Comparison of ENCODE assay signal across 1 cellular context in the genomic region with DNA sequence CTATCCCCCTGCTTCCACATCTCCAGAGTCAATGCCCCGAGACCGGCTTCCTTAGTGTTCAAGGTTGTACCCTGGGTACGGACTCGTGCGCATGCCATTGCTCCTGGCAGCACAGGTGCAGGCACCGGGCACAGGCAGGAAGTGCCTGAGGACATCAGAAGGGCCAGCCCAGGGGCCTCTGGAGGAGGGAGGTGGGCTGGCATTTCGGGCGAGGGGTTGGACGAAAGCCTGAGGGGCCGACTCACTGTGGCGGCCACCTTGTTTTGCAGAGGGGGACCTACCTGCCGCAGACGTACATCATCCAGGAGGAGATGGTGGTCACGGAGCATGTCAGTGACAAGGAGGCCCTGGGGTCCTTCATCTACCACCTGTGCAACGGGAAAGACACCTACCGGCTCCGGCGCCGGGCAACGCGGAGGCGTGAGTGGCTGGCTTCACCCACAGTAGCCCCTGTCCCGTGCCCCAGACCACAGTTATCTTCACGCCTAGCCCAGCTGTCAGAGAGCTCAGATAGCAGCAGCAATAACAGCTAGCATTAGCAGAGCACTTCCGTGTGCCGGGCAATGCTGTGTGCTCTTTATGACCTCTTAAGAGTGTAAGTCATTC.
TF ChIP-seq lines count a peak whose summit lies in the region.

No MANE protein-coding gene starts in this region.

TF ChIP-seq in HepG2, 621 proteins besides CTCF, POLR2A, EP300 and RAD21:
- TF ChIP-seq CERS6 (CRISPR knock-in tag; IDR thresholded peaks at IDR 0.05) (no peak), E2F1 (CRISPR knock-in tag; IDR thresholded peaks at IDR 0.05) (no peak), SALL1 (CRISPR knock-in tag; IDR thresholded peaks at IDR 0.05) (no peak), GZF1 (CRISPR knock-in tag; IDR thresholded peaks at IDR 0.05) (no peak), NR0B2 (CRISPR knock-in tag; IDR thresholded peaks at IDR 0.05) (no peak), HNRNPH1 (optimal IDR thresholded peaks at IDR 0.05; ENCODE audit: low read depth, low read length) (no peak), KLF16 (CRISPR knock-in tag; IDR thresholded peaks at IDR 0.05) (no peak), RARA (CRISPR knock-in tag; IDR thresholded peaks at IDR 0.05) (no peak), SOX13 (IDR thresholded peaks at IDR 0.05) (no peak), SOX13 (CRISPR knock-in tag; conservative IDR thresholded peaks at IDR 0.05 in 1 of 2, IDR thresholded peaks at IDR 0.05 in 1 of 2) (no peak), MIER3 (CRISPR knock-in tag; IDR thresholded peaks at IDR 0.05; ENCODE audit: borderline replicate concordance) (no peak), FOXA1 (IDR thresholded peaks at IDR 0.05) (no peak), FOXA1 (CRISPR knock-in tag; IDR thresholded peaks at IDR 0.05) (no peak), TOE1 (CRISPR knock-in tag; IDR thresholded peaks at IDR 0.05) (no peak), ZNF414 (CRISPR knock-in tag; IDR thresholded peaks at IDR 0.05) (no peak), HOXD1 (CRISPR knock-in tag; IDR thresholded peaks at IDR 0.05) (no peak), ARNTL (CRISPR knock-in tag; IDR thresholded peaks at IDR 0.05) (no peak)
- TF ChIP-seq, protein P1, sequence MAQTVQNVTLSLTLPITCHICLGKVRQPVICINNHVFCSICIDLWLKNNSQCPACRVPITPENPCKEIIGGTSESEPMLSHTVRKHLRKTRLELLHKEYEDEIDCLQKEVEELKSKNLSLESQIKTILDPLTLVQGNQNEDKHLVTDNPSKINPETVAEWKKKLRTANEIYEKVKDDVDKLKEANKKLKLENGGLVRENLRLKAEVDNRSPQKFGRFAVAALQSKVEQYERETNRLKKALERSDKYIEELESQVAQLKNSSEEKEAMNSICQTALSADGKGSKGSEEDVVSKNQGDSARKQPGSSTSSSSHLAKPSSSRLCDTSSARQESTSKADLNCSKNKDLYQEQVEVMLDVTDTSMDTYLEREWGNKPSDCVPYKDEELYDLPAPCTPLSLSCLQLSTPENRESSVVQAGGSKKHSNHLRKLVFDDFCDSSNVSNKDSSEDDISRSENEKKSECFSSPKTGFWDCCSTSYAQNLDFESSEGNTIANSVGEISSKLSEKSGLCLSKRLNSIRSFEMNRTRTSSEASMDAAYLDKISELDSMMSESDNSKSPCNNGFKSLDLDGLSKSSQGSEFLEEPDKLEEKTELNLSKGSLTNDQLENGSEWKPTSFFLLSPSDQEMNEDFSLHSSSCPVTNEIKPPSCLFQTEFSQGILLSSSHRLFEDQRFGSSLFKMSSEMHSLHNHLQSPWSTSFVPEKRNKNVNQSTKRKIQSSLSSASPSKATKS (CRISPR knock-in tag; IDR thresholded peaks at IDR 0.05), result no peak
- TF ChIP-seq, protein P2, sequence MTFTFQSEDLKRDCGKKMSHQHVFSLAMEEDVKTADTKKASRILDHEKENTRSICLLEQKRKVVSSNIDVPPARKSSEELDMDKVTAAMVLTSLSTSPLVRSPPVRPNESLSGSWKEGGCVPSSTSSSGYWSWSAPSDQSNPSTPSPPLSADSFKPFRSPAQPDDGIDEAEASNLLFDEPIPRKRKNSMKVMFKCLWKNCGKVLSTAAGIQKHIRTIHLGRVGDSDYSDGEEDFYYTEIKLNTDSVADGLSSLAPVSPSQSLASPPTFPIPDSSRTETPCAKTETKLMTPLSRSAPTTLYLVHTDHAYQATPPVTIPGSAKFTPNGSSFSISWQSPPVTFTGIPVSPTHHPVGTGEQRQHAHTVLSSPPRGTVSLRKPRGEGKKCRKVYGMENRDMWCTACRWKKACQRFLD (CRISPR knock-in tag; IDR thresholded peaks at IDR 0.05; ENCODE audit: borderline replicate concordance), result no peak
- TF ChIP-seq, protein P3, sequence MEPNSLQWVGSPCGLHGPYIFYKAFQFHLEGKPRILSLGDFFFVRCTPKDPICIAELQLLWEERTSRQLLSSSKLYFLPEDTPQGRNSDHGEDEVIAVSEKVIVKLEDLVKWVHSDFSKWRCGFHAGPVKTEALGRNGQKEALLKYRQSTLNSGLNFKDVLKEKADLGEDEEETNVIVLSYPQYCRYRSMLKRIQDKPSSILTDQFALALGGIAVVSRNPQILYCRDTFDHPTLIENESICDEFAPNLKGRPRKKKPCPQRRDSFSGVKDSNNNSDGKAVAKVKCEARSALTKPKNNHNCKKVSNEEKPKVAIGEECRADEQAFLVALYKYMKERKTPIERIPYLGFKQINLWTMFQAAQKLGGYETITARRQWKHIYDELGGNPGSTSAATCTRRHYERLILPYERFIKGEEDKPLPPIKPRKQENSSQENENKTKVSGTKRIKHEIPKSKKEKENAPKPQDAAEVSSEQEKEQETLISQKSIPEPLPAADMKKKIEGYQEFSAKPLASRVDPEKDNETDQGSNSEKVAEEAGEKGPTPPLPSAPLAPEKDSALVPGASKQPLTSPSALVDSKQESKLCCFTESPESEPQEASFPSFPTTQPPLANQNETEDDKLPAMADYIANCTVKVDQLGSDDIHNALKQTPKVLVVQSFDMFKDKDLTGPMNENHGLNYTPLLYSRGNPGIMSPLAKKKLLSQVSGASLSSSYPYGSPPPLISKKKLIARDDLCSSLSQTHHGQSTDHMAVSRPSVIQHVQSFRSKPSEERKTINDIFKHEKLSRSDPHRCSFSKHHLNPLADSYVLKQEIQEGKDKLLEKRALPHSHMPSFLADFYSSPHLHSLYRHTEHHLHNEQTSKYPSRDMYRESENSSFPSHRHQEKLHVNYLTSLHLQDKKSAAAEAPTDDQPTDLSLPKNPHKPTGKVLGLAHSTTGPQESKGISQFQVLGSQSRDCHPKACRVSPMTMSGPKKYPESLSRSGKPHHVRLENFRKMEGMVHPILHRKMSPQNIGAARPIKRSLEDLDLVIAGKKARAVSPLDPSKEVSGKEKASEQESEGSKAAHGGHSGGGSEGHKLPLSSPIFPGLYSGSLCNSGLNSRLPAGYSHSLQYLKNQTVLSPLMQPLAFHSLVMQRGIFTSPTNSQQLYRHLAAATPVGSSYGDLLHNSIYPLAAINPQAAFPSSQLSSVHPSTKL (CRISPR knock-in tag; IDR thresholded peaks at IDR 0.05), result no peak
- TF ChIP-seq, protein P4, sequence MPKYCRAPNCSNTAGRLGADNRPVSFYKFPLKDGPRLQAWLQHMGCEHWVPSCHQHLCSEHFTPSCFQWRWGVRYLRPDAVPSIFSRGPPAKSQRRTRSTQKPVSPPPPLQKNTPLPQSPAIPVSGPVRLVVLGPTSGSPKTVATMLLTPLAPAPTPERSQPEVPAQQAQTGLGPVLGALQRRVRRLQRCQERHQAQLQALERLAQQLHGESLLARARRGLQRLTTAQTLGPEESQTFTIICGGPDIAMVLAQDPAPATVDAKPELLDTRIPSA (CRISPR knock-in tag; IDR thresholded peaks at IDR 0.05; ENCODE audit: borderline replicate concordance), result no peak
